23 cellular contexts compared by ENCODE assay signal in the genomic region with DNA sequence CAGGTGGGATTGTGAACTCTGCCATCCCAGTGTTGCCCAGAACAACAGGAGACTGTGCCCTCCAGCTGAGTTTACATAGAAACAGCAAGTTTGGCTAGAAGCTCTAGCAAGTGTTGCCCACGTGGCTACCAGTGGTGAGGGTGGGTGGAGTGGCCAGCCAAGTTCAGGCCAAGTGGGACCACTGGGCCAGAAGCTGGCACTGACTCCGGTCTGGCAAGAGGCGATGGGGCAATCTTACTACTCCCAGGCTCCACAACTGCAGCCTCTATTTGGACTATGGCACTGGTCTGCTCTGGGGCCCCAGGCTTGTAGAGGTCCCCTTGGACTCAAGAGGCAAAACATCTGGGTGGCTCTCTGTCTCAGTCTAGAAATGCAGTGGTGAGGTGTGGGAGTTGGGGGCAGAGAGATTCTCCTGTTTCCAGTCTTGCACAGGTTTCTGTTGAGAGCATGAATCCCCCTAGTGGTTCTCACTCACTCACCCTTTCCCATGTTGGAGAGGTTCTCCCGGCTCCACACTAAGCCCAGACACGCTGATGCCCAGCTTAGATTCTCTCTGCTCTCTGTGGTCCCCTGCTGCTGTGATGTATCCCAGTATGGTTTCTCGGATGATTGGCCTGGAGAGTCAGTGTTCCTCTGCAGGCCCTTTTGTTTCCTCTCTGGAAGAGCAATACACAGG.
"Had no signal": no experiment of that assay in that cellular context is flagged by ENCODE, and none has a peak within 500 bp of the region (broad histone marks: within the 10 kb centered on the region; RNA-seq: fewer than 3 reads in every experiment).

No MANE protein-coding gene starts in this region.

- FAIRE-seq: keratinocyte had no signal

- H3K4me3 ChIP-seq: esophagus muscularis mucosa, gastrocnemius medialis, heart right ventricle, left ventricle myocardium inferior, lower lobe of right lung, spleen, tibial artery had no signal

- H3K27ac ChIP-seq: epithelial cell of prostate, esophagus muscularis mucosa, gastrocnemius medialis, heart right ventricle, left ventricle myocardium inferior, lower lobe of right lung, spleen, tibial artery had no signal

- H3K27me3 Mint-ChIP-seq: naive B cell; stimulated activated memory B cell treated with anti-CD40 and anti-IgM and Interleukin-4, amounts not matched to agents 10 μg/mL and 1 μg/mL and 100 μg/mL, for 72 hours; stimulated activated naive CD8-positive, alpha-beta T cell treated with anti-CD3 and anti-CD28 coated beads, Interleukin-15, Interleukin-2, amounts not matched to agents 100 ng/mL and 50 ng/mL, for 24 hours had no signal

- H3K36me3 Mint-ChIP-seq: naive B cell; stimulated activated memory B cell treated with anti-CD40 and anti-IgM and Interleukin-4, amounts not matched to agents 10 μg/mL and 1 μg/mL and 100 μg/mL, for 72 hours had no signal

- H3K4me3 Mint-ChIP-seq: immature natural killer cell; nephron; stimulated activated memory B cell treated with anti-CD40 and anti-IgM and Interleukin-4, amounts not matched to agents 10 μg/mL and 1 μg/mL and 100 μg/mL, for 72 hours; stimulated activated naive CD8-positive, alpha-beta T cell treated with anti-CD3 and anti-CD28 coated beads, Interleukin-15, Interleukin-2, amounts not matched to agents 100 ng/mL and 50 ng/mL, for 24 hours had no signal

- H3K4me1 Mint-ChIP-seq: immature natural killer cell; naive B cell; nephron; stimulated activated memory B cell treated with anti-CD40 and anti-IgM and Interleukin-4, amounts not matched to agents 10 μg/mL and 1 μg/mL and 100 μg/mL, for 72 hours had no signal

- H3K27ac Mint-ChIP-seq: immature natural killer cell; naive B cell; nephron; stimulated activated memory B cell treated with anti-CD40 and anti-IgM and Interleukin-4, amounts not matched to agents 10 μg/mL and 1 μg/mL and 100 μg/mL, for 72 hours; stimulated activated naive CD8-positive, alpha-beta T cell treated with anti-CD3 and anti-CD28 coated beads, Interleukin-15, Interleukin-2, amounts not matched to agents 100 ng/mL and 50 ng/mL, for 24 hours had no signal

- H3K27me3 ChIP-seq: esophagus muscularis mucosa, gastrocnemius medialis, spleen, tibial artery had no signal

- H3K9me3 ChIP-seq: gastrocnemius medialis, lower lobe of right lung had no signal

- H3K4me1 ChIP-seq: esophagus muscularis mucosa, gastrocnemius medialis, heart right ventricle, left ventricle myocardium inferior, lower lobe of right lung, spleen, tibial artery had no signal

- H3K36me3 ChIP-seq: esophagus muscularis mucosa, gastrocnemius medialis, heart right ventricle, left ventricle myocardium inferior, lower lobe of right lung, spleen, tibial artery had no signal

- DNase-seq: effector memory CD4-positive, alpha-beta T cell; gastrocnemius medialis; heart right ventricle; hypothalamus; immature natural killer cell; left cardiac atrium; left ventricle myocardium inferior; lower lobe of right lung; mesenchymal stem cell; naive B cell; posterior cingulate gyrus; spleen; stimulated activated CD4-positive, alpha-beta T cell treated with anti-CD3 and anti-CD28 coated beads, Interleukin-15, amount 100 ng/mL, for 24 hours; stimulated activated CD4-positive, alpha-beta T cell treated with anti-CD3 and anti-CD28 coated beads, Interleukin-1b, Interleukin-23, amount 100 ng/mL, for 48 hours; stimulated activated CD4-positive, alpha-beta T cell treated with anti-CD3 and anti-CD28 coated beads, Interleukin-4, amount 100 ng/mL, for 24 hours; tibial artery had no signal

- ATAC-seq: gastrocnemius medialis; heart right ventricle; left cardiac atrium; sciatic nerve; stimulated activated memory B cell treated with anti-CD40 and anti-IgM and Interleukin-4, amounts not matched to agents 10 μg/mL and 1 μg/mL and 100 μg/mL, for 72 hours had no signal
